10 cellular contexts compared by ENCODE assay signal in the genomic region with DNA sequence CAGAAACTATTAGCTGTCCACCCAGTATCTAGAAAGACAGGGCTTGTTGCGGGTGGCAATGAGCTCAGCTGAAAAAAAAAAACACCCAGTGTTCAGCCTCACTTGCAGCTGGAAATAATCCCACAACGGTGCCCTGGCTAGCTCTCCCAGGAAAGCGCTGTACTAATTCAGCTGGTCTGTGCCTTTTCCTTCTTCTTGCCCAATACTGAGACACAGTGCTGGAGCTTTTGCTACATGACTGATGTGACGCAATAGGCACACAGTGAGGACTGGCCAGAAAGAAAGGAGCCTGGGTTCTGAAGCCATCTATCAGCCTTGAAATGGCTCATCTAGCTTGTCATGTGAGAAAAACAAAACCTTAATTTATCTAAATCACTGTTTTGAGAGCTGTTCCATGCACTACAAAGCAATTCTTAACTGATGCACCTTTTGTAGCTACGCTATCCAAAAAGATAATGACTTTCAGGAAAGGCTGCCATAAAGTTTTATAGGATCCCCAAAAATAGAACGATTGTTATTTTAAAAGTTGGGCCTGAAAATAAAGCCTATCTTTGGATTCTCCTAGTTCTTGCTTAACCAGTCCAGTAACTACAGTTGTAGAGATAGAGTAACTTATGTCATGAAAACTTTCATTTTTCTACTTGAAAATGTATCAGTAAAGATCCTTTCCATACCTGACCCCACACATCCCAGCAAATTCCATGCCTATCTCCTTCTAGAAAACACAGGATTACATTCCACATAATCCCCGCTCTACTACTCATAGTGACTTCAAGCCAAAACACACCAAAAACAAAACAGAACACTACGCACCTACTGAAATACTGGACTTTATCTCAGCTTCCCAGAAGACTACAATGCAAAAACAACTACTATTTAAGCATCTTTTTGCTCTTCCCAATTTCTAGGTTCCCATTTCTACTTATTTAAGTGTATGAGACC. TPM values are rescaled to one million over a fixed set of nuclear protein-coding genes. Genes with fewer than 3 reads are reported as not detected.
A peak's percentile ranks its signal among the peaks of the same experiment; 100 is the strongest.
DNase-seq lines count a peak whose midpoint lies in the region; ATAC-seq and TF ChIP-seq lines count a peak whose summit lies in the region.
"Had no signal": no experiment of that assay in that cellular context is flagged by ENCODE, and none has a peak within 500 bp of the region (broad histone marks: within the 10 kb centered on the region; RNA-seq: fewer than 3 reads in every experiment).

No MANE protein-coding gene starts in this region.

- peaks cover 0 to 27% of the 10 kb centered on the region in 2 donors for H3K36me3 ChIP-seq in gastrocnemius medialis

- ATAC-seq in right cardiac atrium (peak; percentile 96 to 98), gastrocnemius medialis (peak; percentile 97 to 98), HG02973 (IDR thresholded peaks at IDR 0.05; ENCODE audit: unreplicated experiment) (no peak)
- no peak for ATAC-seq in activated T-cell treated with anti-CD3 and anti-CD28 coated beads, Interleukin-2, amount 50 U/mL, for 4 hours

- no peaks in the 10 kb centered on the region for H3K9me3 Mint-ChIP-seq in activated naive CD4-positive, alpha-beta T cell treated with anti-CD3 and anti-CD28 coated beads, Interleukin-2, amount 10 ng/mL, durations not matched to agents 7 days and 5 days
- no peaks in the 10 kb centered on the region for H3K9me3 Mint-ChIP-seq in activated T-cell treated with anti-CD3 and anti-CD28 coated beads, Interleukin-2, amount 50 U/mL, for 4 hours
- H3K9me3 Mint-ChIP-seq: activated B cell treated with CpG ODN at 0.5 μM for 24 hours had no signal

- TF ChIP-seq POLR2A in gastrocnemius medialis (IDR thresholded peaks at IDR 0.05) = peak in 1 of 2 donors; percentile 17

- no peak overlapping the region for H3K27ac ChIP-seq in right cardiac atrium (ENCODE audit: low read length)
- peak overlapping the region; percentile 85 to 96 (median 90) for H3K27ac ChIP-seq in gastrocnemius medialis

- intact Hi-C loops in right cardiac atrium (cut with DNase I) (no loop called here), gastrocnemius medialis (cut with DNase I; ENCODE audit: low total_unique reads) (loop anchor here (1.0 to 5.0 kb wide), 4 partner anchors 15 to 144 kb away; a partner anchor contains a TSS)

- peaks cover 16% of the 10 kb centered on the region for H3K36me3 Mint-ChIP-seq in activated naive CD4-positive, alpha-beta T cell treated with anti-CD3 and anti-CD28 coated beads, Interleukin-2, amount 10 ng/mL, durations not matched to agents 7 days and 5 days
- H3K36me3 Mint-ChIP-seq in activated T-cell treated with anti-CD3 and anti-CD28 coated beads, Interleukin-2, amount 50 U/mL, for 4 hours (ENCODE audit: insufficient read depth) = peaks cover 34% of the 10 kb centered on the region

- 51% methylated on average over 8 of the region's 8 CpGs for WGBS in right cardiac atrium

- CTCF ChIA-PET in activated naive CD4-positive, alpha-beta T cell treated with anti-CD3 and anti-CD28 coated beads, Interleukin-2, amount 10 ng/mL, durations not matched to agents 7 days and 5 days (lab: Charles Lee) = no interaction called here

- no peaks in the 10 kb centered on the region for H3K27me3 Mint-ChIP-seq in activated naive CD4-positive, alpha-beta T cell treated with anti-CD3 and anti-CD28 coated beads, Interleukin-2, amount 10 ng/mL, durations not matched to agents 7 days and 5 days
- no peaks in the 10 kb centered on the region for H3K27me3 Mint-ChIP-seq in activated T-cell treated with anti-CD3 and anti-CD28 coated beads, Interleukin-2, amount 50 U/mL, for 4 hours (ENCODE audit: low read depth)
- H3K27me3 Mint-ChIP-seq: activated B cell treated with CpG ODN at 0.5 μM for 24 hours had no signal

- no peaks in the 10 kb centered on the region for H3K4me1 Mint-ChIP-seq in activated naive CD4-positive, alpha-beta T cell treated with anti-CD3 and anti-CD28 coated beads, Interleukin-2, amount 10 ng/mL, durations not matched to agents 7 days and 5 days
- H3K4me1 Mint-ChIP-seq in activated T-cell treated with anti-CD3 and anti-CD28 coated beads, Interleukin-2, amount 50 U/mL, for 4 hours (ENCODE audit: low read depth) = no peaks in the 10 kb centered on the region
- H3K4me1 Mint-ChIP-seq: activated B cell treated with CpG ODN at 0.5 μM for 24 hours had no signal

- H3K4me3 Mint-ChIP-seq in activated naive CD4-positive, alpha-beta T cell treated with anti-CD3 and anti-CD28 coated beads, Interleukin-2, amount 10 ng/mL, durations not matched to agents 7 days and 5 days = no peak overlapping the region
- H3K4me3 Mint-ChIP-seq in activated T-cell treated with anti-CD3 and anti-CD28 coated beads, Interleukin-2, amount 50 U/mL, for 4 hours = no peak overlapping the region
- H3K4me3 Mint-ChIP-seq: activated B cell treated with CpG ODN at 0.5 μM for 24 hours had no signal

- no peak overlapping the region for H3K27ac Mint-ChIP-seq in activated naive CD4-positive, alpha-beta T cell treated with anti-CD3 and anti-CD28 coated beads, Interleukin-2, amount 10 ng/mL, durations not matched to agents 7 days and 5 days
- H3K27ac Mint-ChIP-seq: activated B cell treated with CpG ODN at 0.5 μM for 24 hours had no signal

- TF ChIP-seq CTCF in gastrocnemius medialis (IDR thresholded peaks at IDR 0.05 in 4 of 5, conservative IDR thresholded peaks at IDR 0.05 in 1 of 5) = no peak

- H3K27me3 ChIP-seq in right cardiac atrium (ENCODE audit: control insufficient read depth, insufficient read depth) (no peaks in the 10 kb centered on the region), gastrocnemius medialis (no peaks in the 10 kb centered on the region)

- DNase-seq in GF-D8 (lab: John Stamatoyannopoulos, UW) = peak; percentile 48
- peak in 31 of 58 donors; percentile 5 to 75 (median 16) for DNase-seq in anterior cingulate cortex (lab: John Stamatoyannopoulos, UW)
- peak; percentile 52 to 70 (median 61) for DNase-seq in right cardiac atrium
- peak; percentile 87 to 94 for DNase-seq in gastrocnemius medialis
- no peak for DNase-seq in foreskin melanocyte
- no peak for DNase-seq in activated naive CD4-positive, alpha-beta T cell treated with anti-CD3 and anti-CD28 coated beads, Interleukin-2, amount 10 ng/mL, durations not matched to agents 7 days and 5 days
- no peak for DNase-seq in activated T-cell treated with anti-CD3 and anti-CD28 coated beads, Interleukin-2, amount 50 U/mL, for 4 hours
- DNase-seq: activated B cell treated with CpG ODN at 0.5 μM for 24 hours; stimulated activated CD4-positive, alpha-beta T cell treated with anti-CD3 and anti-CD28 coated beads, Interleukin-4, amount 100 ng/mL, for 24 hours had no signal

- H3K4me3 ChIP-seq in right cardiac atrium (ENCODE audit: low read length) (no peak overlapping the region), gastrocnemius medialis (no peak overlapping the region)

- peaks cover 5% of the 10 kb centered on the region for H3K4me1 ChIP-seq in right cardiac atrium (ENCODE audit: control insufficient read depth, insufficient read depth, low read length)
- peaks cover 27 to 29% of the 10 kb centered on the region in 2 donors for H3K4me1 ChIP-seq in gastrocnemius medialis

- in situ Hi-C loops in gastrocnemius medialis (cut with MboI; ENCODE audit: low sequenced_read_pairs in 4 of 4) = no loop called here

- no peaks in the 10 kb centered on the region for H3K9me3 ChIP-seq in right cardiac atrium (ENCODE audit: control insufficient read depth, low read length)
- H3K9me3 ChIP-seq in gastrocnemius medialis = no peaks in the 10 kb centered on the region

RNA-seq across cellular contexts. Expression of a gene that starts 15.9 kb away (rescaled TPM):
- total RNA-seq in right cardiac atrium = 10 to 100 TPM; 34.5 to 39.6 (median 37.6) TPM
- polyA plus RNA-seq in right cardiac atrium = 17.3 TPM
- 10 to 100 TPM; 57.8 to 78.9 (median 59.1) TPM for total RNA-seq in gastrocnemius medialis
- 10 to 100 TPM; 23.2 to 29.6 (median 27.4) TPM for total RNA-seq in activated T-cell treated with anti-CD3 and anti-CD28 coated beads, Interleukin-2, amount 50 U/mL, for 4 hours

Comparison
In these comparisons a context has a peak if more than half of its experiments do, and no peak if none do; other contexts are left out.
1. DNase-seq: peak in GF-D8 (single experiment), anterior cingulate cortex (31 of 58), right cardiac atrium (3 of 3) and gastrocnemius medialis (2 of 2); none in foreskin melanocyte (single experiment), activated naive CD4-positive, alpha-beta T cell treated with anti-CD3 and anti-CD28 coated beads, Interleukin-2, amount 10 ng/mL, durations not matched to agents 7 days and 5 days (single experiment) and activated T-cell treated with anti-CD3 and anti-CD28 coated beads, Interleukin-2, amount 50 U/mL, for 4 hours (single experiment).
2. ATAC-seq: peak in right cardiac atrium (2 of 2) and gastrocnemius medialis (2 of 2); none in HG02973 (single experiment) and activated T-cell treated with anti-CD3 and anti-CD28 coated beads, Interleukin-2, amount 50 U/mL, for 4 hours (0 of 2).